Comparison of ENCODE assay signal across 10 cellular contexts in genomic region chr7:40299097-40299496, GRCh38.
A peak's percentile ranks its signal among the peaks of the same experiment; 100 is the strongest.
DNase-seq lines count a peak whose midpoint lies in the region; ATAC-seq lines count a peak whose summit lies in the region.
"Had no signal": no experiment of that assay in that cellular context is flagged by ENCODE, and none has a peak within 500 bp of the region (broad histone marks: within the 10 kb centered on the region; RNA-seq: fewer than 3 reads in every experiment).

No MANE protein-coding gene starts in this region.

- H4K20me1 ChIP-seq in BLaER1: no peaks in the 10 kb centered on the region

- H3K9me3 ChIP-seq in BLaER1: no peaks in the 10 kb centered on the region

- H3K27ac ChIP-seq in BLaER1: peak overlapping the region; percentile 10; the same call in 1 of the 2 replicates

- peak overlapping the region; percentile 70 for H3K4me2 ChIP-seq in BLaER1

- H3K27me3 ChIP-seq in BLaER1: no peaks in the 10 kb centered on the region

- DNase-seq in RPMI7951 (ENCODE audit: low read depth) (peak; percentile 96), foreskin melanocyte (peak; percentile 68), cerebellum (ENCODE audit: low spot score) (no peak), NCI-H345 treated with DMSO at 0.1 percent for 48 hours (lab: John Stamatoyannopoulos, UW; ENCODE audit: unreplicated experiment) (no peak)
- DNase-seq in effector CD8-positive, alpha-beta T cell (lab: John Stamatoyannopoulos, UW): no peak
- DNase-seq: NCI-H510A had no signal

- H3K4me1 ChIP-seq in BLaER1: peaks cover 32% of the 10 kb centered on the region

- no peak overlapping the region for H3K9ac ChIP-seq in BLaER1

- ATAC-seq in GM21825 (IDR thresholded peaks at IDR 0.05; ENCODE audit: unreplicated experiment) (peak; percentile 75), GM21367 (IDR thresholded peaks at IDR 0.05; ENCODE audit: unreplicated experiment) (no peak)

- H3K4me3 ChIP-seq in BLaER1: no peak overlapping the region
- H3K4me3 ChIP-seq: skin epidermis had no signal

- no peaks in the 10 kb centered on the region for H3K36me3 ChIP-seq in BLaER1

Comparison
In these comparisons a context has a peak if more than half of its experiments do, and no peak if none do; other contexts are left out.
1. DNase-seq: peak in RPMI7951 (single experiment) and foreskin melanocyte (single experiment); none in cerebellum (single experiment), NCI-H345 treated with DMSO at 0.1 percent for 48 hours (single experiment) and effector CD8-positive, alpha-beta T cell (single experiment).